Comparison of ENCODE assay signal across 1 cellular context in the genomic region with DNA sequence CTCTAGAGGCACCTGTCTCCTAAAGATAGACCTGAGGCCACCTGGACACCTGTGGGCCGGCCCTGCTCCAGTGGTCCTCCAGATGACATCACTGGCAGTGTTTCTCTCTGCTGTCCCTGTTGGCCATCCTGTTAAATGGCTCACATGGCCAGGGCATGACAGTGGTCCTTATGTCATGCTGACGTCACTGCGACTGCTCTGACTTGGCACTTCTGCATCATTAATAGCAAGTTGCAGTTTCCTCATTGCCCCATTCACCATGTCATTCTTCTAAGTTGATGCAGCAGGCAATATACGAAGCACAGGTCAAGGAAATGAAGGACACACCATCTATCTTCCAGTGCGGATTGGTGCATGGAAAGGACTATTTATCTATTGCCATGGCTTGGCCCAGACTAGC.
TF ChIP-seq lines count a peak whose summit lies in the region.

No MANE protein-coding gene starts in this region.

TF ChIP-seq in HepG2, 621 proteins besides CTCF, POLR2A, EP300 and RAD21:
- TF ChIP-seq, protein P1, sequence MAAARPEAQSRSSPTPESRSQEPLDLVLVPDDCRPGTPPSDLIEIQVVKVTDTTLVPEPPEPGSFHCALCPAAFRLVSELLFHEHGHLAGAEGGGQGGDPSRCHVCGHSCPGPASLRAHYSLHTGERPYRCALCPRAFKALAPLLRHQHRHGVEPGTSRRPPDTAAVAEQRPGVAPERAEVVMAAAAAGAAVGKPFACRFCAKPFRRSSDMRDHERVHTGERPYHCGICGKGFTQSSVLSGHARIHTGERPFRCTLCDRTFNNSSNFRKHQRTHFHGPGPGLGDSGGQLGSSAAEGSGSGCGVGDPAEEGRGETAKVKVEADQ (CRISPR knock-in tag; IDR thresholded peaks at IDR 0.05; ENCODE audit: borderline replicate concordance), result no peak
- peak; percentile 91 for TF ChIP-seq CREB1 (IDR thresholded peaks at IDR 0.05)
- no peak for TF ChIP-seq CREB1 (CRISPR knock-in tag; IDR thresholded peaks at IDR 0.05)
- peak; percentile 51; the same call in 1 of the 2 replicates for TF ChIP-seq ATF7 (IDR thresholded peaks at IDR 0.05)
- no peak for TF ChIP-seq ATF7 (CRISPR knock-in tag; IDR thresholded peaks at IDR 0.05)
